8 cellular contexts compared by ENCODE assay signal in the genomic region with DNA sequence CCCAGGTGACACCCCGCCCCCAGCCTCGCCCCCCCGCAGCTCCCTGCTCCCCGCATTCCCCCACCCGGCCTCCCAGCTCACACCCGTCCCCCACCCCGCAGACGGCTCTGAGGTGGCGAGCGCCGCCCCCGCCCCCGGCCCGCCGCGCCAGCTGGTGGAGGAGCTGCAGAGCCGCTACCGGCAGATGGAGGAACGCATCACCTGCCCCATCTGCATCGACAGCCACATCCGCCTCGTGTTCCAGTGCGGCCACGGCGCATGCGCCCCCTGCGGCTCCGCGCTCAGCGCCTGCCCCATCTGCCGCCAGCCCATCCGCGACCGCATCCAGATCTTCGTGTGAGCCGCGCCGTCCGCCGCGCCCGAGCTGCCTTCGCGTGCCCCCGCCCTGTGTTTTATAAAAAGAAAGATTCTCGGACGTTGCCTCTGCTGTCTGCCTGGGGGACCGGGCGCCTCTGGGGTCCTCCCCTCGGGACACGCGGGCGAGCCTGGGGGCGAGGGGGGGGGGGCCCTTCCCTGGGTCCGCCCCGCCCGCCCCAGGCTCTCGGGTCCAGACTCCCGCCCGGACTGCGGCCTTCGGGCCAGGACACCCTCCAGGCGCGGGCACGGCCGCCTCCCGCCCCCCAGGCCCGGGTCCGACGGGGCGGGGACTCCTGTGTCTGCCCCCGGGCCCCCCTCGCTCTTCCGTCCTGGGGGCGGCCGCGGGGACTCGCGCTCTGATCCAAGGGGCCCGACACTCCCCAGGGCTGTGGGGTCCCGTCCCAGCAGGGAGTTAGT. TPM values are rescaled to one million over a fixed set of nuclear protein-coding genes. Genes with fewer than 3 reads are reported as not detected.
A peak's percentile ranks its signal among the peaks of the same experiment; 100 is the strongest.
DNase-seq lines count a peak whose midpoint lies in the region; ATAC-seq and TF ChIP-seq lines count a peak whose summit lies in the region.

No MANE protein-coding gene starts in this region.

- peak overlapping the region; percentile 84 for H2AK5ac ChIP-seq in neuronal stem cell (ENCODE audit: low read depth, low read length)

- H3K23ac ChIP-seq in neuronal stem cell (ENCODE audit: low read depth, low read length, poor library complexity), result peak overlapping the region; percentile 80

- peaks cover 0 to 4% of the 10 kb centered on the region in 2 donors for H3K36me3 ChIP-seq in neuronal stem cell (replicated peaks in 1 of 2; ENCODE audit: control insufficient read depth in 2 of 2, insufficient read depth in 2 of 2, low read length in 2 of 2)
- H3K36me3 ChIP-seq in suprapubic skin, result peaks cover 4% of the 10 kb centered on the region

- H3K4me1 Mint-ChIP-seq in endothelial cell (ENCODE audit: unreplicated experiment), result no peaks in the 10 kb centered on the region
- no peaks in the 10 kb centered on the region for H3K4me1 Mint-ChIP-seq in progenitor cell of endocrine pancreas (ENCODE audit: low read depth)

- no peak overlapping the region for H4K91ac ChIP-seq in neuronal stem cell (ENCODE audit: low read depth, low read length, poor library complexity)

- H3K27me3 Mint-ChIP-seq in endothelial cell (ENCODE audit: unreplicated experiment) (peaks cover 1% of the 10 kb centered on the region), progenitor cell of endocrine pancreas (peaks cover 3% of the 10 kb centered on the region)

- peak overlapping the region; percentile 49 for H3K4me2 ChIP-seq in neuronal stem cell (ENCODE audit: insufficient read depth, low read length, poor library complexity, severe bottlenecking)

- no peak overlapping the region for H3K14ac ChIP-seq in neuronal stem cell (ENCODE audit: low read length)

- H3K4me1 ChIP-seq in neuronal stem cell (ENCODE audit: control insufficient read depth in 2 of 2, insufficient read depth in 1 of 2, low read depth in 1 of 2, low read length in 2 of 2), result no peaks in the 10 kb centered on the region
- peaks cover 59% of the 10 kb centered on the region for H3K4me1 ChIP-seq in suprapubic skin

- no peak overlapping the region for H3K9ac ChIP-seq in neuronal stem cell (ENCODE audit: low read depth, low read length, poor library complexity)

- H3K27me3 ChIP-seq in neuronal stem cell (ENCODE audit: control insufficient read depth in 3 of 3, insufficient read depth in 3 of 3, low read depth in 1 of 3, low read length in 3 of 3) (peaks cover 0 to 39% (median 18%) of the 10 kb centered on the region in 3 experiments), suprapubic skin (peaks cover 30% of the 10 kb centered on the region)

- H3K36me3 Mint-ChIP-seq in endothelial cell (ENCODE audit: low read depth, unreplicated experiment) (no peaks in the 10 kb centered on the region), progenitor cell of endocrine pancreas (ENCODE audit: insufficient read depth) (no peaks in the 10 kb centered on the region)

- H2AFZ ChIP-seq in neuronal stem cell (ENCODE audit: low read length), result no peak overlapping the region

- no peak for TF ChIP-seq EP300 in suprapubic skin (IDR thresholded peaks at IDR 0.05)

- DNase-seq in AML-193 (lab: John Stamatoyannopoulos, UW) (peak; percentile 78 to 85), NCI-H146 treated with DMSO at 0.1 percent for 48 hours (lab: John Stamatoyannopoulos, UW; ENCODE audit: unreplicated experiment) (peak; percentile 4), endothelial cell (ENCODE audit: low spot score) (peak; percentile 71), neuronal stem cell (ENCODE audit: low spot score) (no peak), suprapubic skin (ENCODE audit: low spot score in 2 of 2) (peak; percentile 87 to 91), progenitor cell of endocrine pancreas (ENCODE audit: low spot score, unreplicated experiment) (no peak)
- DNase-seq in activated CD8-positive, alpha-beta memory T cell treated with anti-CD3 and anti-CD28 coated beads for 24 hours, result peak; percentile 95

- no peak overlapping the region for H2BK120ac ChIP-seq in neuronal stem cell (ENCODE audit: low read depth, low read length)

- H3K9me3 ChIP-seq in neuronal stem cell (replicated peaks in 1 of 2; ENCODE audit: control insufficient read depth in 2 of 2, insufficient read depth in 1 of 2, low read depth in 1 of 2, low read length in 2 of 2) (no peaks in the 10 kb centered on the region), suprapubic skin (no peaks in the 10 kb centered on the region)

- TF ChIP-seq POLR2A in suprapubic skin (IDR thresholded peaks at IDR 0.05), result peak in 1 of 2 donors; percentile 44

- H3K4ac ChIP-seq in neuronal stem cell (ENCODE audit: low read length), result no peak overlapping the region

- peak overlapping the region; percentile 42 for H3K4me3 Mint-ChIP-seq in endothelial cell (ENCODE audit: unreplicated experiment)
- H3K4me3 Mint-ChIP-seq in progenitor cell of endocrine pancreas (ENCODE audit: low read depth), result no peak overlapping the region

- H3K79me1 ChIP-seq in neuronal stem cell (ENCODE audit: low read depth, low read length), result peaks cover 3% of the 10 kb centered on the region

- no peak overlapping the region for H3K4me3 ChIP-seq in neuronal stem cell (ENCODE audit: low read length in 2 of 2)
- peak overlapping the region; percentile 33 for H3K4me3 ChIP-seq in suprapubic skin

- no peak for TF ChIP-seq CTCF in endothelial cell (IDR thresholded peaks at IDR 0.05; ENCODE audit: unreplicated experiment)
- TF ChIP-seq CTCF in suprapubic skin (IDR thresholded peaks at IDR 0.05), result no peak
- TF ChIP-seq CTCF in progenitor cell of endocrine pancreas (IDR thresholded peaks at IDR 0.05; ENCODE audit: unreplicated experiment), result no peak

- peak; percentile 56 for ATAC-seq in GM21515 (IDR thresholded peaks at IDR 0.05; ENCODE audit: unreplicated experiment)

- H2BK12ac ChIP-seq in neuronal stem cell (ENCODE audit: low read length), result no peak overlapping the region

- no CpG with 5 or more reads among the region's 81 CpGs for WGBS in neuronal stem cell (ENCODE audit: extremely low coverage in 2 of 2, insufficient read length in 2 of 2, insufficient replicate concordance in 1 of 2), 2 donors
- WGBS in suprapubic skin, result 17% methylated on average over 6 of the region's 81 CpGs

- peak overlapping the region; percentile 80 for H3K18ac ChIP-seq in neuronal stem cell (ENCODE audit: low read length)

- H3K9me3 Mint-ChIP-seq in endothelial cell (ENCODE audit: unreplicated experiment), result no peaks in the 10 kb centered on the region
- no peaks in the 10 kb centered on the region for H3K9me3 Mint-ChIP-seq in progenitor cell of endocrine pancreas (ENCODE audit: low read depth)

- H2BK15ac ChIP-seq in neuronal stem cell (ENCODE audit: low read length), result peak overlapping the region; percentile 81

- peak overlapping the region; percentile 75 for H2BK5ac ChIP-seq in neuronal stem cell (ENCODE audit: low read length)

- no peak overlapping the region for H3K27ac ChIP-seq in neuronal stem cell (replicated peaks; ENCODE audit: low read length)
- H3K27ac ChIP-seq in suprapubic skin, result peak overlapping the region; percentile 57

- H3K27ac Mint-ChIP-seq in endothelial cell (ENCODE audit: unreplicated experiment), result no peak overlapping the region
- no peak overlapping the region for H3K27ac Mint-ChIP-seq in progenitor cell of endocrine pancreas

- H4K8ac ChIP-seq in neuronal stem cell (ENCODE audit: low read depth, low read length), result no peak overlapping the region

RNA-seq across cellular contexts. Expression of gene MMP23B, which starts 1.6 kb away (rescaled TPM):
- total RNA-seq in endothelial cell (ENCODE audit: unreplicated experiment) (26.7 TPM), suprapubic skin (1 to 10 TPM; 1.7 to 3.1 (median 2.9) TPM), progenitor cell of endocrine pancreas (4.4 and 5.3 TPM in 2 replicates)
- 11.0 TPM for polyA plus RNA-seq in neuronal stem cell (2013, experiment 1 of 2)
- polyA plus RNA-seq in neuronal stem cell (2013, experiment 2 of 2), result 10.6 TPM

RNA-seq across cellular contexts. Expression of gene MIB2, which starts 15.1 kb away (rescaled TPM):
- 84.4 TPM for total RNA-seq in endothelial cell (ENCODE audit: unreplicated experiment)
- 60.6 TPM for polyA plus RNA-seq in neuronal stem cell (2013, experiment 1 of 2)
- 58.5 TPM for polyA plus RNA-seq in neuronal stem cell (2013, experiment 2 of 2)
- 100 to 1,000 TPM; 131 to 212 (median 154) TPM for total RNA-seq in suprapubic skin
- total RNA-seq in progenitor cell of endocrine pancreas, result 132 and 144 TPM in 2 replicates

RNA-seq across cellular contexts. Expression of gene CDK11B, which starts 28.4 kb away (rescaled TPM):
- 71.0 TPM for total RNA-seq in endothelial cell (ENCODE audit: unreplicated experiment)
- polyA plus RNA-seq in neuronal stem cell (2013, experiment 1 of 2), result 40.1 TPM
- 41.3 TPM for polyA plus RNA-seq in neuronal stem cell (2013, experiment 2 of 2)
- total RNA-seq in suprapubic skin, result 10 to 100 TPM; 18.1 to 28.6 (median 23.3) TPM
- 26.3 and 28.7 TPM in 2 replicates for total RNA-seq in progenitor cell of endocrine pancreas

RNA-seq across cellular contexts. Expression of gene FNDC10, which starts 30.4 kb away (rescaled TPM):
- total RNA-seq in endothelial cell (ENCODE audit: unreplicated experiment) (11.6 TPM), suprapubic skin (10 to 100 TPM in 3 of 4 donors, 1 to 10 TPM in 1; 9.0 to 26.2 (median 24.5) TPM), progenitor cell of endocrine pancreas (2.7 and 4.2 TPM in 2 replicates)
- polyA plus RNA-seq in neuronal stem cell (2013, experiment 1 of 2), result 12.4 TPM
- 11.8 TPM for polyA plus RNA-seq in neuronal stem cell (2013, experiment 2 of 2)

RNA-seq across cellular contexts. Expression of gene SSU72, which starts 55.7 kb away (rescaled TPM):
- 114 TPM for total RNA-seq in endothelial cell (ENCODE audit: unreplicated experiment)
- polyA plus RNA-seq in neuronal stem cell (2013, experiment 1 of 2), result 147 TPM
- polyA plus RNA-seq in neuronal stem cell (2013, experiment 2 of 2), result 144 TPM
- 100 to 1,000 TPM; 102 to 115 (median 109) TPM for total RNA-seq in suprapubic skin
- total RNA-seq in progenitor cell of endocrine pancreas, result 114 and 118 TPM in 2 replicates

Comparison
In these comparisons a context has a peak if more than half of its experiments do, and no peak if none do; other contexts are left out.
1. DNase-seq: peak in AML-193 (2 of 2), NCI-H146 treated with DMSO at 0.1 percent for 48 hours (single experiment), activated CD8-positive, alpha-beta memory T cell treated with anti-CD3 and anti-CD28 coated beads for 24 hours (single experiment), endothelial cell (single experiment) and suprapubic skin (2 of 2); none in neuronal stem cell (single experiment) and progenitor cell of endocrine pancreas (single experiment).